ENCODE assay signal across 8 cellular contexts in genomic region chr5:441996-442334, GRCh38. TPM values are rescaled to one million over a fixed set of nuclear protein-coding genes. Genes with fewer than 3 reads are reported as not detected.
A peak's percentile ranks its signal among the peaks of the same experiment; 100 is the strongest.
DNase-seq lines count a peak whose midpoint lies in the region; ATAC-seq and TF ChIP-seq lines count a peak whose summit lies in the region.

No MANE protein-coding gene starts in this region.

- H3K27ac ChIP-seq in ascending aorta (no peak overlapping the region), right lobe of liver (no peak overlapping the region), tibial nerve (no peak overlapping the region)

- H3K4me1 Mint-ChIP-seq in activated T-cell treated with anti-CD3 and anti-CD28 coated beads, Interleukin-2, amount 50 U/mL, for 72 hours (ENCODE audit: low read depth): peaks cover 37% of the 10 kb centered on the region

- intact Hi-C loops in ascending aorta (cut with DNase I): loop anchor here (1.0 to 10.0 kb wide), 4 partner anchors 31 to 225 kb away; partner anchors contain the start of genes CCDC127, CEP72, PDCD6 and SDHA
- intact Hi-C loops in right lobe of liver (cut with DNase I): no loop called here

- WGBS in right lobe of liver (ENCODE audit: insufficient coverage, low coverage, low lambda C conversion rate, missing lambda C conversion rate): 69% methylated on average over 3 of the region's 5 CpGs
- WGBS in tibial nerve, 2 donors: 82 to 86% methylated on average over 5 of the region's 5 CpGs

- no peak for TF ChIP-seq POLR2A in right lobe of liver (IDR thresholded peaks at IDR 0.05)
- TF ChIP-seq POLR2A in tibial nerve (IDR thresholded peaks at IDR 0.05): no peak

- H3K27me3 ChIP-seq in ascending aorta: no peaks in the 10 kb centered on the region
- no peaks in the 10 kb centered on the region for H3K27me3 ChIP-seq in right lobe of liver
- peaks cover 0 to 9% of the 10 kb centered on the region in 2 donors for H3K27me3 ChIP-seq in tibial nerve

- no peaks in the 10 kb centered on the region for H3K9me3 Mint-ChIP-seq in activated T-cell treated with anti-CD3 and anti-CD28 coated beads, Interleukin-2, amount 50 U/mL, for 72 hours

- H3K4me1 ChIP-seq in ascending aorta (peaks cover 12% of the 10 kb centered on the region in 2 donors), right lobe of liver (peaks cover 0 to 14% (median 6%) of the 10 kb centered on the region in 4 donors), tibial nerve (peaks cover 0 to 31% (median 17%) of the 10 kb centered on the region in 4 donors)

- DNase-seq in activated T-cell treated with anti-CD3 and anti-CD28 coated beads, Interleukin-2, amount 50 U/mL, for 72 hours: no peak
- no peak for DNase-seq in activated T-cell treated with anti-CD3 and anti-CD28 coated beads, Interleukin-2, amount 50 U/mL, for 48 hours
- no peak for DNase-seq in ascending aorta (ENCODE audit: low spot score in 2 of 2)
- peak in 1 of 3 donors; percentile 13 for DNase-seq in right lobe of liver
- DNase-seq in tibial nerve (ENCODE audit: low spot score in 2 of 2): no peak
- DNase-seq in MV-4-11 (lab: John Stamatoyannopoulos, UW): no peak
- no peak for DNase-seq in KBM-7

- H3K36me3 ChIP-seq in ascending aorta (peaks cover 5 to 11% of the 10 kb centered on the region in 2 donors), right lobe of liver (no peaks in the 10 kb centered on the region), tibial nerve (peaks cover 0 to 15% (median 3%) of the 10 kb centered on the region in 3 donors)

- peak overlapping the region; percentile 97 to 98 for H3K4me3 Mint-ChIP-seq in activated T-cell treated with anti-CD3 and anti-CD28 coated beads, Interleukin-2, amount 50 U/mL, for 72 hours

- TF ChIP-seq EP300 in tibial nerve (IDR thresholded peaks at IDR 0.05): no peak

- in situ Hi-C loops in KBM-7 (cut with MboI; ENCODE audit: low pct_unique_long_range_greater_than_20kb, low sequenced_read_pairs): no loop called here

- H3K4me3 ChIP-seq in ascending aorta (peak overlapping the region; percentile 71 to 92), right lobe of liver (peak overlapping the region; percentile 92 to 99 (median 96)), tibial nerve (peak overlapping the region; percentile 81 to 96 (median 90))

- TF ChIP-seq CTCF in ascending aorta (IDR thresholded peaks at IDR 0.05) (no peak), right lobe of liver (IDR thresholded peaks at IDR 0.05) (no peak), tibial nerve (IDR thresholded peaks at IDR 0.05) (no peak)

- no peaks in the 10 kb centered on the region for H3K27me3 Mint-ChIP-seq in activated T-cell treated with anti-CD3 and anti-CD28 coated beads, Interleukin-2, amount 50 U/mL, for 72 hours (ENCODE audit: low read depth)

- peak overlapping the region; percentile 97 for H3K27ac Mint-ChIP-seq in activated T-cell treated with anti-CD3 and anti-CD28 coated beads, Interleukin-2, amount 50 U/mL, for 72 hours

- H3K9me3 ChIP-seq in ascending aorta (no peaks in the 10 kb centered on the region), right lobe of liver (no peaks in the 10 kb centered on the region), tibial nerve (no peaks in the 10 kb centered on the region)

- ATAC-seq in activated T-cell treated with anti-CD3 and anti-CD28 coated beads, Interleukin-2, amount 50 U/mL, for 72 hours (replicated peaks in 1 of 2): no peak
- ATAC-seq in right lobe of liver (no peak), GM18858 (IDR thresholded peaks at IDR 0.05; ENCODE audit: unreplicated experiment) (no peak)

- peaks cover 4 to 9% of the 10 kb centered on the region in 2 donors for H3K36me3 Mint-ChIP-seq in activated T-cell treated with anti-CD3 and anti-CD28 coated beads, Interleukin-2, amount 50 U/mL, for 72 hours (ENCODE audit: insufficient read depth in 2 of 2)

RNA-seq across cellular contexts. Expression of gene EXOC3, which starts 1.0 kb away (rescaled TPM):
- total RNA-seq in activated T-cell treated with anti-CD3 and anti-CD28 coated beads, Interleukin-2, amount 50 U/mL, for 72 hours: 10 to 100 TPM; 60.1 to 78.2 TPM
- total RNA-seq in ascending aorta (56.7 TPM), right lobe of liver (10 to 100 TPM; 14.6 to 24.3 (median 20.0) TPM), tibial nerve (10 to 100 TPM; 53.5 to 98.4 (median 58.8) TPM)
